Comparison of ENCODE assay signal across 8 cellular contexts in genomic region chr2:102737435-102737834, GRCh38. TPM values are rescaled to one million over a fixed set of nuclear protein-coding genes. Genes with fewer than 3 reads are reported as not detected.
DNase-seq lines count a peak whose midpoint lies in the region; ATAC-seq lines count a peak whose summit lies in the region.

No MANE protein-coding gene starts in this region.

- POLR2A ChIA-PET in activated CD4-positive, alpha-beta memory T cell treated with anti-CD3 and anti-CD28 coated beads, Interleukin-2, amount 10 ng/mL, durations not matched to agents 7 days and 5 days (lab: Charles Lee): interaction anchor here (1.0 to 1.3 kb wide), 3 partner anchors 14 to 1735 kb away, joined by 3 to 5 read pairs (median 3); no protein-coding TSS in a partner anchor

- H3K27me3 Mint-ChIP-seq in activated CD4-positive, alpha-beta memory T cell treated with anti-CD3 and anti-CD28 coated beads, Interleukin-2, amount 10 ng/mL, durations not matched to agents 7 days and 5 days: no peaks in the 10 kb centered on the region

- ATAC-seq in HG02981 (IDR thresholded peaks at IDR 0.05; ENCODE audit: unreplicated experiment): peak; percentile 53
- no peak for ATAC-seq in GM19397 (IDR thresholded peaks at IDR 0.05; ENCODE audit: unreplicated experiment)

- H3K4me1 Mint-ChIP-seq in activated CD4-positive, alpha-beta memory T cell treated with anti-CD3 and anti-CD28 coated beads, Interleukin-2, amount 10 ng/mL, durations not matched to agents 7 days and 5 days: peaks cover 29% of the 10 kb centered on the region

- no peak overlapping the region for H3K27ac ChIP-seq in muscle layer of duodenum (ENCODE audit: low read length)

- H3K36me3 Mint-ChIP-seq in activated CD4-positive, alpha-beta memory T cell treated with anti-CD3 and anti-CD28 coated beads, Interleukin-2, amount 10 ng/mL, durations not matched to agents 7 days and 5 days (ENCODE audit: low read depth): no peaks in the 10 kb centered on the region

- peak; percentile 27 for DNase-seq in NCI-H146 treated with DMSO at 0.1 percent for 48 hours (lab: John Stamatoyannopoulos, UW; ENCODE audit: unreplicated experiment)
- no peak for DNase-seq in NCI-H146 (lab: John Stamatoyannopoulos, UW)
- no peak for DNase-seq in activated CD4-positive, alpha-beta memory T cell treated with anti-CD3 and anti-CD28 coated beads, Interleukin-2, amount 10 ng/mL, durations not matched to agents 7 days and 5 days
- no peak for DNase-seq in stimulated activated CD4-positive, alpha-beta T cell treated with anti-CD3 and anti-CD28 coated beads, Interleukin-12 subunit alpha, Interleukin-12 subunit beta, amount 100 ng/mL, for 4 hours
- DNase-seq in superior temporal gyrus (ENCODE audit: extremely low spot score): no peak

- peak overlapping the region; percentile 92 for H3K4me3 Mint-ChIP-seq in activated CD4-positive, alpha-beta memory T cell treated with anti-CD3 and anti-CD28 coated beads, Interleukin-2, amount 10 ng/mL, durations not matched to agents 7 days and 5 days

- CTCF ChIA-PET in activated CD4-positive, alpha-beta memory T cell treated with anti-CD3 and anti-CD28 coated beads, Interleukin-2, amount 10 ng/mL, durations not matched to agents 7 days and 5 days (lab: Charles Lee): interaction anchor here (1.1 to 7.6 kb wide), 4 partner anchors 10 to 17 kb away, joined by 3 to 66 read pairs (median 6); no protein-coding TSS in a partner anchor

- H3K4me3 ChIP-seq in muscle layer of duodenum (ENCODE audit: low read depth in 1 of 2, low read length in 2 of 2): peak overlapping the region; percentile 90

- peaks cover 0 to 9% of the 10 kb centered on the region in 2 donors for H3K4me1 ChIP-seq in muscle layer of duodenum (ENCODE audit: control insufficient read depth in 1 of 2, insufficient read depth in 2 of 2, low read length in 2 of 2)

- H3K9me3 Mint-ChIP-seq in activated CD4-positive, alpha-beta memory T cell treated with anti-CD3 and anti-CD28 coated beads, Interleukin-2, amount 10 ng/mL, durations not matched to agents 7 days and 5 days: no peaks in the 10 kb centered on the region

- H3K36me3 ChIP-seq in muscle layer of duodenum (ENCODE audit: control insufficient read depth in 1 of 2, insufficient read depth in 2 of 2, low read length in 2 of 2): no peaks in the 10 kb centered on the region

- H3K27me3 ChIP-seq in muscle layer of duodenum (ENCODE audit: low read depth, low read length): no peaks in the 10 kb centered on the region

- no peak overlapping the region for H3K27ac Mint-ChIP-seq in activated CD4-positive, alpha-beta memory T cell treated with anti-CD3 and anti-CD28 coated beads, Interleukin-2, amount 10 ng/mL, durations not matched to agents 7 days and 5 days

- no peaks in the 10 kb centered on the region for H3K9me3 ChIP-seq in muscle layer of duodenum (ENCODE audit: control insufficient read depth in 1 of 2, low read length in 2 of 2)

RNA-seq across cellular contexts. Expression of gene TMEM182, which starts 24.4 kb away (rescaled TPM):
- total RNA-seq in activated CD4-positive, alpha-beta memory T cell treated with anti-CD3 and anti-CD28 coated beads, Interleukin-2, amount 10 ng/mL, durations not matched to agents 7 days and 5 days: 1 to 10 TPM; 2.2 to 3.2 TPM
